ENCODE assay signal across 9 cellular contexts in genomic region chr9:129278391-129279237, GRCh38.
A peak's percentile ranks its signal among the peaks of the same experiment; 100 is the strongest.
DNase-seq lines count a peak whose midpoint lies in the region; ATAC-seq, FAIRE-seq and TF ChIP-seq lines count a peak whose summit lies in the region.
"Had no signal": no experiment of that assay in that cellular context is flagged by ENCODE, and none has a peak within 500 bp of the region (broad histone marks: within the 10 kb centered on the region; RNA-seq: fewer than 3 reads in every experiment).

No MANE protein-coding gene starts in this region.

- H3K27ac ChIP-seq in PC-3 (ENCODE audit: low read length) (no peak overlapping the region), kidney (ENCODE audit: low read depth in 2 of 2, low read length in 2 of 2) (no peak overlapping the region), vagina (no peak overlapping the region), SJCRH30 (no peak overlapping the region)
- H3K27ac ChIP-seq: VCaP had no signal

- H3K27me3 ChIP-seq in PC-3 (ENCODE audit: low read length) (no peaks in the 10 kb centered on the region), vagina (no peaks in the 10 kb centered on the region), SJCRH30 (peaks cover 51% of the 10 kb centered on the region)

- TF ChIP-seq CTCF in PC-3 (conservative IDR thresholded peaks at IDR 0.05; ENCODE audit: low read depth, low read length) (no peak), kidney (IDR thresholded peaks at IDR 0.05; ENCODE audit: borderline replicate concordance, extremely low read depth, insufficient read depth) (no peak), vagina (IDR thresholded peaks at IDR 0.05) (no peak)

- H3F3A ChIP-seq in PC-3 (ENCODE audit: low read length, unreplicated experiment), result no peaks in the 10 kb centered on the region

- peak overlapping the region; percentile 61 for H3K4me2 ChIP-seq in PC-3 (ENCODE audit: low read length)

- H3K4me1 ChIP-seq in PC-3 (ENCODE audit: insufficient read depth, low read length), result peaks cover 10% of the 10 kb centered on the region
- peaks cover 2 to 3% of the 10 kb centered on the region in 2 donors for H3K4me1 ChIP-seq in kidney (ENCODE audit: control insufficient read depth in 1 of 2, insufficient read depth in 1 of 2, low read depth in 1 of 2, low read length in 2 of 2)
- peaks cover 4% of the 10 kb centered on the region for H3K4me1 ChIP-seq in vagina
- H3K4me1 ChIP-seq in SJCRH30, result no peaks in the 10 kb centered on the region

- H3K9me2 ChIP-seq in PC-3 (replicated peaks; ENCODE audit: low read length), result no peaks in the 10 kb centered on the region

- ATAC-seq in Right ventricle myocardium superior (ENCODE audit: poor library complexity), result no peak
- peak; percentile 90 for ATAC-seq in PC-3
- no peak for ATAC-seq in SK-N-SH treated with all-trans-retinoic acid at 6 μM for 48 hours
- no peak for ATAC-seq in HG03135 (IDR thresholded peaks at IDR 0.05; ENCODE audit: unreplicated experiment)

- peak overlapping the region; percentile 73 for H2AFZ ChIP-seq in PC-3 (ENCODE audit: low read length)

- H3K4me3 ChIP-seq in PC-3 (ENCODE audit: low read length), result no peak overlapping the region
- no peak overlapping the region for H3K4me3 ChIP-seq in kidney (ENCODE audit: low read length in 2 of 2)
- no peak overlapping the region for H3K4me3 ChIP-seq in vagina
- no peak overlapping the region for H3K4me3 ChIP-seq in SJCRH30

- H4K20me1 ChIP-seq in PC-3 (ENCODE audit: low read length), result no peaks in the 10 kb centered on the region

- BruUV-seq in PC-3 (replicated peaks; lab: Mats Ljungman, UMichigan), result no TSS peak

- intact Hi-C loops in cardiac septum (cut with DNase I), result no loop called here
- intact Hi-C loops in Right ventricle myocardium superior (cut with DNase I), result no loop called here
- intact Hi-C loops in PC-3 (cut with micrococcal nuclease), result no loop called here
- intact Hi-C loops in kidney (cut with DNase I), result no loop called here
- intact Hi-C loops in vagina (cut with DNase I), result no loop called here

- TF ChIP-seq POLR2A in vagina (IDR thresholded peaks at IDR 0.05), result no peak

- no peak for FAIRE-seq in kidney (lab: Jason Lieb, UNC)

- DNase-seq in cardiac septum (ENCODE audit: low spot score), result peak; percentile 50
- no peak for DNase-seq in Right ventricle myocardium superior
- peak; percentile 81 for DNase-seq in PC-3
- peak; percentile 83 for DNase-seq in kidney
- peak; percentile 79 to 94 for DNase-seq in vagina (ENCODE audit: extremely low spot score in 2 of 2)
- no peak for DNase-seq in SJCRH30

- H3K9ac ChIP-seq in PC-3 (ENCODE audit: low read length), result no peak overlapping the region
- no peak overlapping the region for H3K9ac ChIP-seq in kidney (ENCODE audit: low read length in 2 of 2)

- CTCF ChIA-PET in PC-3 (lab: Charles Lee), result no interaction called here

- no peaks in the 10 kb centered on the region for H3K36me3 ChIP-seq in PC-3 (ENCODE audit: low read depth, low read length)
- no peaks in the 10 kb centered on the region for H3K36me3 ChIP-seq in kidney (ENCODE audit: control insufficient read depth in 1 of 2, insufficient read depth in 2 of 2, low read length in 2 of 2)
- no peaks in the 10 kb centered on the region for H3K36me3 ChIP-seq in vagina
- no peaks in the 10 kb centered on the region for H3K36me3 ChIP-seq in SJCRH30

- H3K79me2 ChIP-seq in PC-3 (ENCODE audit: low read length), result no peaks in the 10 kb centered on the region

- H3K9me3 ChIP-seq in PC-3 (ENCODE audit: low read length) (no peaks in the 10 kb centered on the region), kidney (ENCODE audit: control insufficient read depth in 1 of 2, low read length in 2 of 2) (no peaks in the 10 kb centered on the region), vagina (no peaks in the 10 kb centered on the region), SJCRH30 (replicated peaks) (no peaks in the 10 kb centered on the region)

- POLR2A ChIA-PET in PC-3 (lab: Charles Lee; ENCODE audit: unreplicated experiment), result no interaction called here

TF ChIP-seq in SK-N-SH treated with all-trans-retinoic acid at 6 μM for 48 hours, 23 proteins besides CTCF, POLR2A, EP300 and RAD21:
- TF ChIP-seq ESRRG (CRISPR knock-in tag; IDR thresholded peaks at IDR 0.05) (no peak), OSR1 (CRISPR knock-in tag; IDR thresholded peaks at IDR 0.05) (no peak), ZFP30 (CRISPR knock-in tag; IDR thresholded peaks at IDR 0.05) (no peak), SNAI2 (CRISPR knock-in tag; IDR thresholded peaks at IDR 0.05) (no peak), POU6F1 (CRISPR knock-in tag; IDR thresholded peaks at IDR 0.05; ENCODE audit: borderline replicate concordance, low read depth) (no peak)
TF ChIP-seq in SK-N-SH treated with all-trans-retinoic acid at 6 μM for 48 hours: peak in this region for 0.

Comparison
In these comparisons a context has a peak if more than half of its experiments do, and no peak if none do; other contexts are left out.
1. DNase-seq: peak in cardiac septum (single experiment), PC-3 (single experiment), kidney (single experiment) and vagina (2 of 2); none in Right ventricle myocardium superior (single experiment) and SJCRH30 (0 of 2).